ENCODE assay signal across 10 cellular contexts in the genomic region with DNA sequence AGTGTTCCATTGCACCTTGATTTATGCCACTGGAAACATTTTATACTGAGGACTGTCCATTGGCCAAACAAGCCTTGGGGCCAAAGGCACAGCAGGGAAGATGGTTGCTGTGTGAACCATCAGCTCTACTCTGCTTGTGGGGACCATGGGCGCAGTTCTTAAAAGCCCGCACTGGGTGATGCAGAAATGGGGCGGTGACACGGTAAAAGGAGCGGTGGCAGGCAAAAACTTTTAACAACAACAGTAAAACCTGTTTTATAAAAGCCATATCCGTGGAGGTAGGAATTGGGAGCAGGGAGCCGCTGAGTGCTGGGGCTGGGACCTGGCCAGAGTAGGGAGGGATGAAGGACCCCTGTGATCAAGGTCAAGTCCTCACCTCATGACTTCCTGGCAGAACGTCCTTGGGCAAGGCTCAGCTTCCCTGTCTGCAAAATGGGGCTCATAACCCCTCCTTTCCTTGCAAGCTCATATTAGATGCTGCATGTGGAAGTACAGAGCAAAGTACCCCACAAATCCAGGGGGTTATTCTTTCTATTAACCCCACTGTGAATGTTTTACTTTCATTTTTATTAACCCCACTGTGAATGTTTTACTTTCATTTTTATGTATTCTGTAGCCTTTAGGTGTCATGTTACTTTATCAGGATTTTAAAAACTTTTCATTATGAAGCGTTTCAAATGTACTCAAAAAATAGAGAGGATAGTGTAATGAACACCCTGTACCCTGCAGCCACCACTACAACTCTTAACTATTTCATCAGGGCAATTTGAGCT.
DNase-seq lines count a peak whose midpoint lies in the region; ATAC-seq, FAIRE-seq and TF ChIP-seq lines count a peak whose summit lies in the region.
"Had no signal": no experiment of that assay in that cellular context is flagged by ENCODE, and none has a peak within 500 bp of the region (broad histone marks: within the 10 kb centered on the region; RNA-seq: fewer than 3 reads in every experiment).

No MANE protein-coding gene starts in this region.

- H3K27me3 Mint-ChIP-seq in T-helper 1 cell treated with Interleukin-12 subunit alpha and Interleukin-12 subunit beta and Interleukin-4 antibody, amounts not matched to agents 30 μg/mL and 1 μg/mL, for 36 hours (ENCODE audit: low read depth): no peaks in the 10 kb centered on the region

- TF ChIP-seq RAD21 in GM12878 (IDR thresholded peaks at IDR 0.05; ENCODE audit: insufficient read depth, low read depth, low read length): no peak

- CTCF ChIA-PET in HEK293 (lab: Yijun Ruan, JAX) (interaction anchor here (1.2 kb wide), 1 partner anchor 159 kb away, joined by 3 read pairs; no protein-coding TSS in a partner anchor), GM12878 (lab: Yijun Ruan, JAX) (interaction anchor here (0.6 to 1.6 kb wide), 4 partner anchors 16 to 160 kb away, joined by 3 to 7 read pairs (median 4); no protein-coding TSS in a partner anchor)

- TF ChIP-seq POLR2A in GM12878 (IDR thresholded peaks at IDR 0.05; ENCODE audit: low read depth, low read length): no peak
- TF ChIP-seq POLR2A in ovary (IDR thresholded peaks at IDR 0.05): no peak

- H3K9me3 ChIP-seq in HEK293 (ENCODE audit: control insufficient read depth, insufficient read depth, low read depth, low read length): no peaks in the 10 kb centered on the region
- no peaks in the 10 kb centered on the region for H3K9me3 ChIP-seq in GM12878 (replicated peaks; ENCODE audit: control insufficient read depth, insufficient read depth, low read length)
- H3K9me3 ChIP-seq in ovary: no peaks in the 10 kb centered on the region
- H3K9me3 ChIP-seq: HAP-1 had no signal

- H3K36me3 Mint-ChIP-seq in T-helper 1 cell treated with Interleukin-12 subunit alpha and Interleukin-12 subunit beta and Interleukin-4 antibody, amounts not matched to agents 30 μg/mL and 1 μg/mL, for 36 hours (ENCODE audit: low read depth): peaks cover 12% of the 10 kb centered on the region

- intact Hi-C loops in GM12878 (cut with micrococcal nuclease; ENCODE audit: unreplicated experiment): no loop called here
- intact Hi-C loops in ovary (cut with DNase I): loop anchor here in 2 of 4 donors (10.0 kb wide), 2 partner anchors 71 to 129 kb away; no protein-coding TSS in a partner anchor

- H2AFZ ChIP-seq in GM12878 (ENCODE audit: control insufficient read depth, low read depth, low read length): peak overlapping the region; percentile 45

- peaks cover 74% of the 10 kb centered on the region for H3K4me1 Mint-ChIP-seq in T-helper 1 cell treated with Interleukin-12 subunit alpha and Interleukin-12 subunit beta and Interleukin-4 antibody, amounts not matched to agents 30 μg/mL and 1 μg/mL, for 36 hours (ENCODE audit: low read depth)

- BruUV-seq in GM12878 (replicated peaks; lab: Mats Ljungman, UMichigan): no TSS peak

- no peak overlapping the region for H3K27ac ChIP-seq in HEK293 (ENCODE audit: extremely low read depth, low read depth, low read length)
- peak overlapping the region; percentile 54 for H3K27ac ChIP-seq in GM12878 (ENCODE audit: control insufficient read depth, insufficient read depth)
- H3K27ac ChIP-seq in ovary: peak overlapping the region; percentile 9 to 87

- POLR2A ChIA-PET in HEK293 (lab: Yijun Ruan, JAX): no interaction called here
- POLR2A ChIA-PET in GM12878 (lab: Charles Lee): no interaction called here

- peak; percentile 61 for FAIRE-seq in GM12878 (lab: Jason Lieb, UNC)

- TF ChIP-seq EP300 in GM12878 (IDR thresholded peaks at IDR 0.05; ENCODE audit: borderline replicate concordance in 1 of 2, control insufficient read depth in 1 of 2, low read depth in 2 of 2, low read length in 2 of 2) (no peak), ovary (IDR thresholded peaks at IDR 0.05) (no peak)

- no peak for TF ChIP-seq CTCF in HEK293 (tag by site-specific recombination; IDR thresholded peaks at IDR 0.05)
- TF ChIP-seq CTCF in GM12878 (IDR thresholded peaks at IDR 0.05 in 2 of 3, conservative IDR thresholded peaks at IDR 0.05 in 1 of 3; ENCODE audit: control insufficient read depth in 2 of 3, extremely low read depth in 1 of 3, insufficient read depth in 1 of 3, low read depth in 3 of 3, low read length in 3 of 3): no peak
- no peak for TF ChIP-seq CTCF in ovary (IDR thresholded peaks at IDR 0.05)

- H3K4me1 ChIP-seq in HEK293 (ENCODE audit: control insufficient read depth, insufficient read depth, low read length) (peaks cover 3% of the 10 kb centered on the region; the same call in 1 of the 2 replicates), GM12878 (ENCODE audit: control insufficient read depth, insufficient read depth, low read length) (peaks cover 32% of the 10 kb centered on the region), ovary (ENCODE audit: insufficient read depth) (peaks cover 69% of the 10 kb centered on the region)
- H3K4me1 ChIP-seq: HAP-1 had no signal

- in situ Hi-C loops in GM12878 (cut with MboI): no loop called here

- H3K36me3 ChIP-seq in HEK293 (ENCODE audit: control insufficient read depth in 2 of 2, insufficient read depth in 1 of 2, low read length in 2 of 2): no peaks in the 10 kb centered on the region
- H3K36me3 ChIP-seq in GM12878 (ENCODE audit: control insufficient read depth in 2 of 2, insufficient read depth in 2 of 2, low read length in 1 of 2): no peaks in the 10 kb centered on the region
- no peaks in the 10 kb centered on the region for H3K36me3 ChIP-seq in ovary
- H3K36me3 ChIP-seq: HAP-1 had no signal

- ATAC-seq in GM12878 (peak; percentile 70), HG03565 (IDR thresholded peaks at IDR 0.05; ENCODE audit: unreplicated experiment) (no peak)

- H3K79me2 ChIP-seq in GM12878 (ENCODE audit: control insufficient read depth, insufficient read depth, low read length): peaks cover 10% of the 10 kb centered on the region

- SMC1A ChIA-PET in GM12878 (lab: Charles Lee; ENCODE audit: uncharacterized antibody, unreplicated experiment): interaction anchor here (0.7 to 0.9 kb wide), 2 partner anchors 20 to 82 kb away, joined by 3 to 4 read pairs; no protein-coding TSS in a partner anchor

- H3K4me3 Mint-ChIP-seq in T-helper 1 cell treated with Interleukin-12 subunit alpha and Interleukin-12 subunit beta and Interleukin-4 antibody, amounts not matched to agents 30 μg/mL and 1 μg/mL, for 36 hours: peak overlapping the region; percentile 55

- DNase-seq in T-helper 1 cell (no peak), GM12878 (ENCODE audit: low read depth, low spot score) (no peak), ovary (no peak), hippocampal formation (lab: John Stamatoyannopoulos, UW) (no peak), dermis blood vessel endothelial cell (no peak)
- DNase-seq: trophoblast cell had no signal

- WGBS in GM12878 (ENCODE audit: insufficient coverage, insufficient replicate concordance, low lambda C conversion rate, missing lambda C conversion rate): 53% methylated on average over 9 of the region's 9 CpGs
- WGBS in ovary, 3 donors: 47 to 51% (median 49%) methylated on average over 9 of the region's 9 CpGs

- RAD21 ChIA-PET in GM12878 (lab: Charles Lee; ENCODE audit: unreplicated experiment): interaction anchor here (1.6 to 1.7 kb wide), 2 partner anchors 14 to 79 kb away, joined by 3 to 5 read pairs; no protein-coding TSS in a partner anchor

- H4K20me1 ChIP-seq in GM12878 (ENCODE audit: control insufficient read depth, insufficient read depth): no peaks in the 10 kb centered on the region

- no peaks in the 10 kb centered on the region for H3K9me3 Mint-ChIP-seq in T-helper 1 cell treated with Interleukin-12 subunit alpha and Interleukin-12 subunit beta and Interleukin-4 antibody, amounts not matched to agents 30 μg/mL and 1 μg/mL, for 36 hours

- H3K27me3 ChIP-seq in GM12878 (replicated peaks in 1 of 2; ENCODE audit: control insufficient read depth in 2 of 2, insufficient read depth in 2 of 2, low read length in 1 of 2) (no peaks in the 10 kb centered on the region), ovary (no peaks in the 10 kb centered on the region)

- peak overlapping the region; percentile 56 for H3K4me2 ChIP-seq in GM12878 (ENCODE audit: control insufficient read depth, insufficient read depth)

- peak overlapping the region; percentile 36 for H3K9ac ChIP-seq in GM12878 (ENCODE audit: control insufficient read depth, insufficient read depth, low read length)

- H3K4me3 ChIP-seq in HEK293 (ENCODE audit: low read depth, low read length) (no peak overlapping the region), GM12878 (peak overlapping the region; percentile 50), ovary (no peak overlapping the region)
- H3K4me3 ChIP-seq: HAP-1 had no signal

- peak overlapping the region; percentile 81 for H3K27ac Mint-ChIP-seq in T-helper 1 cell treated with Interleukin-12 subunit alpha and Interleukin-12 subunit beta and Interleukin-4 antibody, amounts not matched to agents 30 μg/mL and 1 μg/mL, for 36 hours

TF ChIP-seq in HEK293, 187 proteins besides CTCF, POLR2A, EP300 and RAD21:
- TF ChIP-seq MEIS1 (CRISPR knock-in tag; IDR thresholded peaks at IDR 0.05; ENCODE audit: borderline replicate concordance) (no peak), PRDM1 (tag by site-specific recombination; IDR thresholded peaks at IDR 0.05) (peak; percentile 22; the same call in 1 of the 2 replicates)

TF ChIP-seq in GM12878, 131 proteins besides CTCF, POLR2A, EP300 and RAD21 (continues in another document):
- TF ChIP-seq SMC3 (IDR thresholded peaks at IDR 0.05; ENCODE audit: borderline replicate concordance, low read length): no peak
- TF ChIP-seq, protein P1, sequence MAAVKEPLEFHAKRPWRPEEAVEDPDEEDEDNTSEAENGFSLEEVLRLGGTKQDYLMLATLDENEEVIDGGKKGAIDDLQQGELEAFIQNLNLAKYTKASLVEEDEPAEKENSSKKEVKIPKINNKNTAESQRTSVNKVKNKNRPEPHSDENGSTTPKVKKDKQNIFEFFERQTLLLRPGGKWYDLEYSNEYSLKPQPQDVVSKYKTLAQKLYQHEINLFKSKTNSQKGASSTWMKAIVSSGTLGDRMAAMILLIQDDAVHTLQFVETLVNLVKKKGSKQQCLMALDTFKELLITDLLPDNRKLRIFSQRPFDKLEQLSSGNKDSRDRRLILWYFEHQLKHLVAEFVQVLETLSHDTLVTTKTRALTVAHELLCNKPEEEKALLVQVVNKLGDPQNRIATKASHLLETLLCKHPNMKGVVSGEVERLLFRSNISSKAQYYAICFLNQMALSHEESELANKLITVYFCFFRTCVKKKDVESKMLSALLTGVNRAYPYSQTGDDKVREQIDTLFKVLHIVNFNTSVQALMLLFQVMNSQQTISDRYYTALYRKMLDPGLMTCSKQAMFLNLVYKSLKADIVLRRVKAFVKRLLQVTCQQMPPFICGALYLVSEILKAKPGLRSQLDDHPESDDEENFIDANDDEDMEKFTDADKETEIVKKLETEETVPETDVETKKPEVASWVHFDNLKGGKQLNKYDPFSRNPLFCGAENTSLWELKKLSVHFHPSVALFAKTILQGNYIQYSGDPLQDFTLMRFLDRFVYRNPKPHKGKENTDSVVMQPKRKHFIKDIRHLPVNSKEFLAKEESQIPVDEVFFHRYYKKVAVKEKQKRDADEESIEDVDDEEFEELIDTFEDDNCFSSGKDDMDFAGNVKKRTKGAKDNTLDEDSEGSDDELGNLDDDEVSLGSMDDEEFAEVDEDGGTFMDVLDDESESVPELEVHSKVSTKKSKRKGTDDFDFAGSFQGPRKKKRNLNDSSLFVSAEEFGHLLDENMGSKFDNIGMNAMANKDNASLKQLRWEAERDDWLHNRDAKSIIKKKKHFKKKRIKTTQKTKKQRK (IDR thresholded peaks at IDR 0.05; ENCODE audit: low read depth, low read length): no peak
